In genomic region chr9:91795500-91796241, GRCh38 we compare ENCODE assay signal across 11 cellular contexts.
DNase-seq lines count a peak whose midpoint lies in the region; ATAC-seq, FAIRE-seq and TF ChIP-seq lines count a peak whose summit lies in the region.
"Had no signal": no experiment of that assay in that cellular context is flagged by ENCODE, and none has a peak within 500 bp of the region (broad histone marks: within the 10 kb centered on the region; RNA-seq: fewer than 3 reads in every experiment).

No MANE protein-coding gene starts in this region.

- no peak overlapping the region for H4K5ac ChIP-seq in IMR-90 (ENCODE audit: low read depth, low read length)

- POLR2A ChIA-PET in IMR-90 (lab: Charles Lee; ENCODE audit: unreplicated experiment), result no interaction called here
- POLR2A ChIA-PET in HepG2 (lab: Yijun Ruan, JAX), result no interaction called here

- intact Hi-C loops in IMR-90 (cut with micrococcal nuclease), result no loop called here
- intact Hi-C loops in activated T-helper 1 cell treated with anti-CD3 and anti-CD28 coated beads, Interleukin-12 subunit alpha, Interleukin-12 subunit beta, Interleukin-2, Interleukin-4 antibody, amounts not matched to agents 30 ng/mL and 10 ng/mL and 1 ng/mL, durations not matched to agents 14 hours and 24 hours and 36 hours (cut with micrococcal nuclease), result loop anchor here (5.0 kb wide), 1 partner anchor 112 kb away; no protein-coding TSS in a partner anchor
- intact Hi-C loops in HepG2 (cut with micrococcal nuclease; ENCODE audit: unreplicated experiment), result no loop called here
- intact Hi-C loops in vagina (cut with DNase I), result no loop called here

- H3K9me3 ChIP-seq in IMR-90 (ENCODE audit: control insufficient read depth, insufficient read depth, low read length) (no peaks in the 10 kb centered on the region), HepG2 (ENCODE audit: low read length) (no peaks in the 10 kb centered on the region), vagina (no peaks in the 10 kb centered on the region)

- ATAC-seq in IMR-90 (ENCODE audit: low read depth) (no peak), HepG2 (no peak), GM21528 (IDR thresholded peaks at IDR 0.05; ENCODE audit: low FRiP score, unreplicated experiment) (no peak)
- ATAC-seq: activated T-cell treated with anti-CD3 and anti-CD28 coated beads, Interleukin-2, amount 50 U/mL, for 4 hours had no signal

- no peak overlapping the region for H2BK20ac ChIP-seq in IMR-90 (ENCODE audit: low read depth, low read length)

- H4K20me1 ChIP-seq in IMR-90 (ENCODE audit: insufficient read depth, low read length), result peaks cover 4% of the 10 kb centered on the region; the same call in 1 of the 2 replicates
- H4K20me1 ChIP-seq in HepG2 (ENCODE audit: insufficient read depth, low read length), result no peaks in the 10 kb centered on the region

- H3K4me2 ChIP-seq in IMR-90 (ENCODE audit: low read depth, low read length) (no peak overlapping the region), HepG2 (ENCODE audit: low read depth, low read length) (no peak overlapping the region)

- TF ChIP-seq EP300 in HepG2 (IDR thresholded peaks at IDR 0.05; ENCODE audit: low read depth in 2 of 2, low read length in 2 of 2) (no peak), HepG2 (CRISPR knock-in tag; IDR thresholded peaks at IDR 0.05; ENCODE audit: borderline replicate concordance) (no peak)

- H3K4me1 ChIP-seq in IMR-90 (ENCODE audit: control insufficient read depth, insufficient read depth, low read length) (peaks cover 6% of the 10 kb centered on the region), HepG2 (ENCODE audit: insufficient read depth, low read length) (no peaks in the 10 kb centered on the region), vagina (peaks cover 33% of the 10 kb centered on the region)

- peaks cover 5% of the 10 kb centered on the region for H3K27me3 Mint-ChIP-seq in activated T-helper 1 cell treated with anti-CD3 and anti-CD28 coated beads, Interleukin-12 subunit alpha, Interleukin-12 subunit beta, Interleukin-2, Interleukin-4 antibody, amounts not matched to agents 30 ng/mL and 10 ng/mL and 1 ng/mL, durations not matched to agents 14 hours and 24 hours and 36 hours (ENCODE audit: insufficient read depth)

- no peak overlapping the region for H4K8ac ChIP-seq in IMR-90 (ENCODE audit: low read depth in 2 of 2, low read length in 2 of 2)

- dilution Hi-C loops in IMR-90 (cut with HindIII; ENCODE audit: low sequenced_read_pairs, unreplicated experiment), result no loop called here

- WGBS in IMR-90 (ENCODE audit: extremely low coverage in 2 of 2, insufficient read length in 1 of 2), 2 experiments, result 77% methylated on average over 3 of the region's 7 CpGs; no CpG with 5 or more reads in 1 of the 2 experiments
- WGBS in HepG2 (ENCODE audit: low lambda C conversion rate), result 7% methylated on average over 5 of the region's 7 CpGs

- no peak overlapping the region for H2BK15ac ChIP-seq in IMR-90 (ENCODE audit: low read depth, low read length)

- H3K27me3 ChIP-seq in IMR-90 (ENCODE audit: control insufficient read depth, insufficient read depth, low read length), result no peaks in the 10 kb centered on the region
- H3K27me3 ChIP-seq in HepG2 (ENCODE audit: control insufficient read depth in 1 of 2, insufficient read depth in 2 of 2, low read length in 2 of 2), result no peaks in the 10 kb centered on the region; a peak in 1 of 5 replicates
- no peaks in the 10 kb centered on the region for H3K27me3 ChIP-seq in vagina

- in situ Hi-C loops in IMR-90 (cut with MboI; ENCODE audit: low sequenced_read_pairs), result no loop called here
- in situ Hi-C loops in HepG2 (cut with HindIII; ENCODE audit: extremely low pct_ligation_motif_present, low pct_unique_long_range_greater_than_20kb), result no loop called here

- no peak for TF ChIP-seq POLR2A in IMR-90 (IDR thresholded peaks at IDR 0.05; ENCODE audit: low read depth, low read length)
- no peak for TF ChIP-seq POLR2A in HepG2 (IDR thresholded peaks at IDR 0.05; ENCODE audit: insufficient read depth in 1 of 2, low read depth in 2 of 2, low read length in 2 of 2)
- no peak for TF ChIP-seq POLR2A in vagina (IDR thresholded peaks at IDR 0.05)

- TF ChIP-seq RAD21 in IMR-90 (IDR thresholded peaks at IDR 0.05; ENCODE audit: low read length) (no peak), HepG2 (CRISPR knock-in tag; IDR thresholded peaks at IDR 0.05) (no peak)

- peaks cover 12% of the 10 kb centered on the region for H3K9me3 Mint-ChIP-seq in activated T-helper 1 cell treated with anti-CD3 and anti-CD28 coated beads, Interleukin-12 subunit alpha, Interleukin-12 subunit beta, Interleukin-2, Interleukin-4 antibody, amounts not matched to agents 30 ng/mL and 10 ng/mL and 1 ng/mL, durations not matched to agents 14 hours and 24 hours and 36 hours
- H3K9me3 Mint-ChIP-seq: activated T-cell treated with anti-CD3 and anti-CD28 coated beads, Interleukin-2, amount 50 U/mL, for 4 hours; nephron had no signal

- H3K79me2 ChIP-seq in HepG2 (ENCODE audit: insufficient read depth, low read length), result no peaks in the 10 kb centered on the region

- no peak overlapping the region for H3K9ac ChIP-seq in IMR-90 (ENCODE audit: low read depth, low read length)
- H3K9ac ChIP-seq in HepG2 (ENCODE audit: insufficient read depth, low read depth, low read length), result no peak overlapping the region

- peak overlapping the region; percentile 71 for H3K27ac Mint-ChIP-seq in activated T-helper 1 cell treated with anti-CD3 and anti-CD28 coated beads, Interleukin-12 subunit alpha, Interleukin-12 subunit beta, Interleukin-2, Interleukin-4 antibody, amounts not matched to agents 30 ng/mL and 10 ng/mL and 1 ng/mL, durations not matched to agents 14 hours and 24 hours and 36 hours
- H3K27ac Mint-ChIP-seq: nephron had no signal

- H2BK120ac ChIP-seq in IMR-90 (ENCODE audit: low read depth, low read length), result no peak overlapping the region

- FAIRE-seq in HepG2 (lab: Jason Lieb, UNC), result no peak

- H2AK5ac ChIP-seq in IMR-90 (ENCODE audit: low read depth, low read length), result no peak overlapping the region

- BruUV-seq in IMR-90 (replicated peaks; lab: Mats Ljungman, UMichigan) (no TSS peak), HepG2 (replicated peaks; lab: Mats Ljungman, UMichigan) (no TSS peak)

- no peak overlapping the region for H2BK5ac ChIP-seq in IMR-90 (ENCODE audit: low read depth, low read length, poor library complexity, severe bottlenecking)

- H4K91ac ChIP-seq in IMR-90 (ENCODE audit: insufficient read depth, low read depth, low read length), result no peak overlapping the region; the same call in 1 of the 2 replicates

- CTCF ChIA-PET in IMR-90 (lab: Yijun Ruan, JAX), result no interaction called here
- CTCF ChIA-PET in HepG2 (lab: Yijun Ruan, JAX; ENCODE audit: low intra/inter-chr PET ratio, low total read pairs), result no interaction called here

- H2AK9ac ChIP-seq in IMR-90 (replicated peaks; ENCODE audit: low read depth, low read length, poor library complexity), result no peak overlapping the region

- no peak overlapping the region for H3K56ac ChIP-seq in IMR-90 (ENCODE audit: extremely low read depth, insufficient read depth, low read length)

- H3K9me1 ChIP-seq in IMR-90 (ENCODE audit: insufficient read depth, low read length), result peaks cover 5% of the 10 kb centered on the region

- H3K27ac ChIP-seq in IMR-90 (ENCODE audit: insufficient read depth, low read length) (no peak overlapping the region), HepG2 (ENCODE audit: extremely low read length, insufficient read depth, low read length) (no peak overlapping the region), vagina (no peak overlapping the region)

- TF ChIP-seq CTCF in IMR-90 (conservative IDR thresholded peaks at IDR 0.05; ENCODE audit: low read depth, low read length), result no peak
- TF ChIP-seq CTCF in HepG2 (CRISPR knock-in tag; IDR thresholded peaks at IDR 0.05), result no peak
- TF ChIP-seq CTCF in vagina (IDR thresholded peaks at IDR 0.05), result no peak

- H3K4ac ChIP-seq in IMR-90 (ENCODE audit: low read depth, low read length), result no peak overlapping the region

- H3K4me3 Mint-ChIP-seq in activated T-helper 1 cell treated with anti-CD3 and anti-CD28 coated beads, Interleukin-12 subunit alpha, Interleukin-12 subunit beta, Interleukin-2, Interleukin-4 antibody, amounts not matched to agents 30 ng/mL and 10 ng/mL and 1 ng/mL, durations not matched to agents 14 hours and 24 hours and 36 hours, result no peak overlapping the region
- H3K4me3 Mint-ChIP-seq: activated T-cell treated with anti-CD3 and anti-CD28 coated beads, Interleukin-2, amount 50 U/mL, for 4 hours; nephron had no signal

- H3K79me1 ChIP-seq in IMR-90 (ENCODE audit: low read depth in 1 of 2, low read length in 2 of 2), result 0 out of 4 replicates have a peak, but pooled peaks cover 0 to 2% of the 10 kb centered on the region in 2 experiments

- peaks cover 24% of the 10 kb centered on the region for H3K4me1 Mint-ChIP-seq in activated T-helper 1 cell treated with anti-CD3 and anti-CD28 coated beads, Interleukin-12 subunit alpha, Interleukin-12 subunit beta, Interleukin-2, Interleukin-4 antibody, amounts not matched to agents 30 ng/mL and 10 ng/mL and 1 ng/mL, durations not matched to agents 14 hours and 24 hours and 36 hours (ENCODE audit: low read depth)

- H3K36me3 Mint-ChIP-seq in activated T-helper 1 cell treated with anti-CD3 and anti-CD28 coated beads, Interleukin-12 subunit alpha, Interleukin-12 subunit beta, Interleukin-2, Interleukin-4 antibody, amounts not matched to agents 30 ng/mL and 10 ng/mL and 1 ng/mL, durations not matched to agents 14 hours and 24 hours and 36 hours (ENCODE audit: low read depth), result no peaks in the 10 kb centered on the region

- H2AFZ ChIP-seq in IMR-90 (replicated peaks; ENCODE audit: low read length, poor library complexity) (no peak overlapping the region), HepG2 (ENCODE audit: low read length) (no peak overlapping the region)

- no peak overlapping the region for H3K18ac ChIP-seq in IMR-90 (ENCODE audit: low read depth, low read length)

- H3K4me3 ChIP-seq in IMR-90 (ENCODE audit: insufficient read depth, low read depth, low read length) (no peak overlapping the region), HepG2 (replicated peaks in 1 of 3; ENCODE audit: insufficient read depth in 1 of 3, low read depth in 2 of 3, low read length in 3 of 3) (no peak overlapping the region), vagina (no peak overlapping the region)

- H3K36me3 ChIP-seq in IMR-90 (ENCODE audit: control insufficient read depth, insufficient read depth, low read length), result no peaks in the 10 kb centered on the region
- H3K36me3 ChIP-seq in HepG2 (replicated peaks in 1 of 2; ENCODE audit: control insufficient read depth in 1 of 2, insufficient read depth in 2 of 2, low read length in 2 of 2), result no peaks in the 10 kb centered on the region
- no peaks in the 10 kb centered on the region for H3K36me3 ChIP-seq in vagina

- DNase-seq in COLO829 (ENCODE audit: low spot score), result peak; percentile 21
- peak; percentile 22 for DNase-seq in IMR-90
- DNase-seq in activated T-helper 1 cell treated with anti-CD3 and anti-CD28 coated beads, Interleukin-12 subunit alpha, Interleukin-12 subunit beta, Interleukin-2, Interleukin-4 antibody, amounts not matched to agents 30 ng/mL and 10 ng/mL and 1 ng/mL, durations not matched to agents 14 hours and 24 hours and 36 hours (ENCODE audit: low spot score), result no peak
- no peak for DNase-seq in HepG2 (ENCODE audit: low spot score)
- DNase-seq in NCI-H446 (lab: John Stamatoyannopoulos, UW), result no peak
- no peak for DNase-seq in stimulated activated CD4-positive, alpha-beta T cell treated with anti-CD3 and anti-CD28 coated beads, Interleukin-4, amount 100 ng/mL, for 1 hour
- DNase-seq in vagina (ENCODE audit: extremely low spot score in 2 of 2), result no peak
- DNase-seq: hippocampal formation had no signal

- H3K14ac ChIP-seq in IMR-90 (replicated peaks; ENCODE audit: low read depth, low read length), result no peak overlapping the region

- no peak overlapping the region for H3K23ac ChIP-seq in IMR-90 (ENCODE audit: low read depth, low read length)

Comparison
In these comparisons a context has a peak if more than half of its experiments do, and no peak if none do; other contexts are left out.
1. DNase-seq: peak in COLO829 (single experiment) and IMR-90 (single experiment); none in activated T-helper 1 cell treated with anti-CD3 and anti-CD28 coated beads, Interleukin-12 subunit alpha, Interleukin-12 subunit beta, Interleukin-2, Interleukin-4 antibody, amounts not matched to agents 30 ng/mL and 10 ng/mL and 1 ng/mL, durations not matched to agents 14 hours and 24 hours and 36 hours (single experiment), HepG2 (single experiment), NCI-H446 (0 of 2), stimulated activated CD4-positive, alpha-beta T cell treated with anti-CD3 and anti-CD28 coated beads, Interleukin-4, amount 100 ng/mL, for 1 hour (single experiment) and vagina (0 of 2).